14 cellular contexts compared by ENCODE assay signal in genomic region chr6:11204987-11205386, GRCh38.
"Had no signal": no experiment of that assay in that cellular context is flagged by ENCODE, and none has a peak within 500 bp of the region (broad histone marks: within the 10 kb centered on the region; RNA-seq: fewer than 3 reads in every experiment).

No MANE protein-coding gene starts in this region.

- H3K4me3 ChIP-seq: esophagus muscularis mucosa, mucosa of descending colon, SK-N-MC, suprapubic skin had no signal

- H3K27me3 ChIP-seq: esophagus muscularis mucosa, suprapubic skin had no signal

- DNase-seq: activated CD4-positive, alpha-beta T cell treated with anti-CD3 and anti-CD28 coated beads for 4 hours; activated gamma-delta T cell treated with Interleukin-2 at 50 U/mL for 16 hours; activated T-cell treated with anti-CD3 and anti-CD28 coated beads, Interleukin-2, amount 50 U/mL, for 4 hours; glutamatergic neuron; left colon; naive thymus-derived CD8-positive, alpha-beta T cell; stimulated activated CD4-positive, alpha-beta T cell treated with anti-CD3 and anti-CD28 coated beads, Interleukin-2, amount 100 ng/mL, for 48 hours; stimulated activated naive CD4-positive, alpha-beta T cell treated with Interleukin-2 at 50 U/mL for 16 hours; T-helper 1 cell; WERI-Rb-1 had no signal

- H3K36me3 ChIP-seq: suprapubic skin, WERI-Rb-1 had no signal

- H3K27me3 Mint-ChIP-seq: naive thymus-derived CD8-positive, alpha-beta T cell had no signal

- H3K9me3 ChIP-seq: esophagus muscularis mucosa, mucosa of descending colon, suprapubic skin had no signal

- H3K4me3 Mint-ChIP-seq: activated T-cell treated with anti-CD3 and anti-CD28 coated beads, Interleukin-2, amount 50 U/mL, for 4 hours; naive thymus-derived CD8-positive, alpha-beta T cell had no signal

- H3K9me3 Mint-ChIP-seq: activated T-cell treated with anti-CD3 and anti-CD28 coated beads, Interleukin-2, amount 50 U/mL, for 4 hours; naive thymus-derived CD8-positive, alpha-beta T cell had no signal

- H3K27ac ChIP-seq: SK-N-MC, suprapubic skin, WERI-Rb-1 had no signal

- ATAC-seq: activated T-cell treated with anti-CD3 and anti-CD28 coated beads, Interleukin-2, amount 50 U/mL, for 4 hours; left colon; mucosa of descending colon; naive thymus-derived CD8-positive, alpha-beta T cell had no signal
